Comparison of ENCODE assay signal across 25 cellular contexts in the genomic region with DNA sequence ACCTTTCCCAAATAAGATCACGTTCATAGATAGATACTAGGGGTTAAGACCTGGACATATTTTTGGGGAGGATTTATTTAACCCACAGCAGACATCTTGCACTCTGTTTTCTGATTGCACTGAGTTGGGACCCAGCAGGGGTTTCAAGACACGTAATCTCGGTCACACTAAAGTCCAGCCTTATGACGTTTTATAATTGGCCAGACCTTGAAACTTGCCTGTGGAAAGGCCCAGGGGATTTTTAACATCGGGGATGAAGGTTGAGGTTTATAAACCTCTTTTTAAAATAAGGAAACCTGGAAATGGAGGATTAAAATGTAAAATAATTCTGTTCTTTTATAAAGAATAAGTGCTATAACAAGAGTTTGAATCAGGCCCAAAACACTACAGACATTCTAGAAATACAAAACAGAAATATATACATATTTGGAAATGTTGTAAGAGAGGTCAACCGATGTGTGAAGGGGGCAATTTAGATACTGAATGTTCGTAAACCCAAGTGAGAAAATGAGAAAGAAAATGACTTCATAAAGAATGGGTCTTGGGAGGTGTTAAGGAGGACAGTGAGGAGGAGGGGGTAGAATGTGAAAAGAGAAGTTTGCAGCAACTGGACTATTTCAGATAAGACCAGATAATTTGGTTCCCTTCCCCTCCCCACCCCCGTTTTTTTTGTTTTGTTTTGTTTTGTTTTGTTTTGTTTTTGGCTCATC.
DNase-seq lines count a peak whose midpoint lies in the region; ATAC-seq and TF ChIP-seq lines count a peak whose summit lies in the region.
"Had no signal": no experiment of that assay in that cellular context is flagged by ENCODE, and none has a peak within 500 bp of the region (broad histone marks: within the 10 kb centered on the region; RNA-seq: fewer than 3 reads in every experiment).

No MANE protein-coding gene starts in this region.

- peaks cover 0 to 14% (median 7%) of the 10 kb centered on the region in 3 donors for H3K27me3 Mint-ChIP-seq in immature natural killer cell (ENCODE audit: low read depth in 3 of 3)
- H3K27me3 Mint-ChIP-seq: activated CD4-positive, alpha-beta T cell treated with anti-CD3 and anti-CD28 coated beads for 36 hours; activated naive CD8-positive, alpha-beta T cell treated with anti-CD3 and anti-CD28 coated beads for 36 hours; CD4-positive, CD25-positive, alpha-beta regulatory T cell; IgD-negative memory B cell; stimulated activated naive CD8-positive, alpha-beta T cell treated with anti-CD3 and anti-CD28 coated beads, Interleukin-15, Interleukin-2, amounts not matched to agents 100 ng/mL and 50 ng/mL, for 24 hours had no signal

- POLR2A ChIA-PET in GM10248 (lab: Yijun Ruan, JAX), result interaction anchor here (0.9 kb wide), 1 partner anchor 61 kb away, joined by 10 read pairs; the partner anchor contains the start of gene NOL11

- ATAC-seq in GM19025 (IDR thresholded peaks at IDR 0.05; ENCODE audit: low read depth, unreplicated experiment) (peak; percentile 51), HG03439 (IDR thresholded peaks at IDR 0.05; ENCODE audit: unreplicated experiment) (peak; percentile 64), GM18505 (IDR thresholded peaks at IDR 0.05; ENCODE audit: unreplicated experiment) (no peak), HG03139 (IDR thresholded peaks at IDR 0.05; ENCODE audit: unreplicated experiment) (no peak)
- ATAC-seq: activated CD4-positive, alpha-beta T cell treated with anti-CD3 and anti-CD28 coated beads for 36 hours had no signal

- no peaks in the 10 kb centered on the region for H3K9me3 Mint-ChIP-seq in immature natural killer cell

- H3K36me3 Mint-ChIP-seq in immature natural killer cell, result peaks cover 9 to 21% (median 19%) of the 10 kb centered on the region in 3 donors

- no peak for TF ChIP-seq POLR2A in GM18505 (IDR thresholded peaks at IDR 0.05; ENCODE audit: borderline replicate concordance, extremely low read depth, insufficient read depth, insufficient read length)

- CTCF ChIA-PET in GM10248 (lab: Yijun Ruan, JAX), result interaction anchor here (1.7 to 2.3 kb wide), 2 partner anchors 9 to 31 kb away, joined by 6 read pairs; no protein-coding TSS in a partner anchor

- peaks cover 70 to 85% of the 10 kb centered on the region in 2 donors for H3K4me1 Mint-ChIP-seq in immature natural killer cell
- H3K4me1 Mint-ChIP-seq: activated CD4-positive, alpha-beta T cell treated with anti-CD3 and anti-CD28 coated beads for 36 hours had no signal

- no peak for TF ChIP-seq CTCF in GM10248 (IDR thresholded peaks at IDR 0.05; ENCODE audit: control extremely low read depth, extremely low read depth, low read depth, missing control alignments)

- peak overlapping the region; percentile 84 to 92 (median 89) for H3K27ac Mint-ChIP-seq in immature natural killer cell
- H3K27ac Mint-ChIP-seq: activated CD4-positive, alpha-beta T cell treated with anti-CD3 and anti-CD28 coated beads for 36 hours; activated naive CD8-positive, alpha-beta T cell treated with anti-CD3 and anti-CD28 coated beads for 36 hours; IgD-negative memory B cell; stimulated activated naive CD8-positive, alpha-beta T cell treated with anti-CD3 and anti-CD28 coated beads, Interleukin-15, Interleukin-2, amounts not matched to agents 100 ng/mL and 50 ng/mL, for 24 hours had no signal

- peak overlapping the region; percentile 34 to 78 (median 64) for H3K4me3 Mint-ChIP-seq in immature natural killer cell
- H3K4me3 Mint-ChIP-seq: activated CD4-positive, alpha-beta T cell treated with anti-CD3 and anti-CD28 coated beads for 36 hours; activated naive CD8-positive, alpha-beta T cell treated with anti-CD3 and anti-CD28 coated beads for 36 hours; IgD-negative memory B cell; stimulated activated naive CD8-positive, alpha-beta T cell treated with anti-CD3 and anti-CD28 coated beads, Interleukin-15, Interleukin-2, amounts not matched to agents 100 ng/mL and 50 ng/mL, for 24 hours had no signal

- DNase-seq in GM10248 (ENCODE audit: extremely low spot score), result peak; percentile 39
- no peak for DNase-seq in immature natural killer cell
- DNase-seq in epidermal melanocyte (ENCODE audit: insufficient read length, low spot score), result no peak
- DNase-seq: activated CD4-positive, alpha-beta T cell treated with anti-CD3 and anti-CD28 coated beads for 36 hours; activated effector memory CD4-positive, alpha-beta T cell treated with Interleukin-2 at 50 U/mL for 16 hours; activated naive CD8-positive, alpha-beta T cell treated with anti-CD3 and anti-CD28 coated beads for 36 hours; AML-193; aorta; CD4-positive, CD25-positive, alpha-beta regulatory T cell; H7; MV-4-11; NCI-H1436; NCI-H345; NCI-H748 treated with DMSO at 0.1 percent for 48 hours; RPMI8226; SJCRH30; small intestine; SW 1271; testis had no signal

Comparison
In these comparisons a context has a peak if more than half of its experiments do, and no peak if none do; other contexts are left out.
1. ATAC-seq: peak in GM19025 (single experiment) and HG03439 (single experiment); none in GM18505 (single experiment) and HG03139 (single experiment).